In genomic region chr11:43376065-43376464, GRCh38 we compare ENCODE assay signal across 15 cellular contexts. TPM values are rescaled to one million over a fixed set of nuclear protein-coding genes. Genes with fewer than 3 reads are reported as not detected.
DNase-seq lines count a peak whose midpoint lies in the region; ATAC-seq and TF ChIP-seq lines count a peak whose summit lies in the region.
"Had no signal": no experiment of that assay in that cellular context is flagged by ENCODE, and none has a peak within 500 bp of the region (broad histone marks: within the 10 kb centered on the region; RNA-seq: fewer than 3 reads in every experiment).

No MANE protein-coding gene starts in this region.

- peaks cover 17% of the 10 kb centered on the region for H3F3A ChIP-seq in GM23248 (ENCODE audit: insufficient read depth)

- H3K4me3 ChIP-seq in GM23248 (peak overlapping the region; percentile 37), RWPE2 (ENCODE audit: severe bottlenecking) (no peak overlapping the region), skeletal muscle satellite cell (ENCODE audit: low read length) (no peak overlapping the region)
- H3K4me3 ChIP-seq: SJCRH30 had no signal

- 98 to 100% methylated on average over 2 of the region's 2 CpGs for WGBS in GM23248 (ENCODE audit: low coverage in 1 of 2, low lambda C conversion rate in 2 of 2, missing lambda C conversion rate in 2 of 2), 2 experiments

- TF ChIP-seq CTCF in RWPE2 (IDR thresholded peaks at IDR 0.05; ENCODE audit: poor library complexity, severe bottlenecking): no peak

- peak overlapping the region; percentile 83 for H3K27ac ChIP-seq in GM23248
- H3K27ac ChIP-seq in RWPE2 (ENCODE audit: poor library complexity, severe bottlenecking): peak overlapping the region; percentile 29
- peak overlapping the region; percentile 80 for H3K27ac ChIP-seq in epithelial cell of prostate
- H3K27ac ChIP-seq: SJCRH30 had no signal

- H3K4me1 ChIP-seq in GM23248 (ENCODE audit: insufficient read depth) (peaks cover 12% of the 10 kb centered on the region), RWPE2 (ENCODE audit: insufficient read depth, poor library complexity, severe bottlenecking) (peaks cover 20% of the 10 kb centered on the region), skeletal muscle satellite cell (ENCODE audit: control insufficient read depth, insufficient read depth, low read length) (peaks cover 12% of the 10 kb centered on the region)
- H3K4me1 ChIP-seq: SJCRH30 had no signal

- no peak overlapping the region for H2AFZ ChIP-seq in GM23248

- 0 out of 3 replicates have a peak, but pooled peaks have one; percentile 39 for ATAC-seq in RWPE2 (ENCODE audit: low read depth)
- ATAC-seq: CD8-positive, alpha-beta T cell had no signal

- H3K9me3 ChIP-seq in GM23248 (ENCODE audit: low read depth) (no peaks in the 10 kb centered on the region), RWPE2 (ENCODE audit: severe bottlenecking) (no peaks in the 10 kb centered on the region), skeletal muscle satellite cell (replicated peaks; ENCODE audit: low read length) (no peaks in the 10 kb centered on the region)
- H3K9me3 ChIP-seq: SJCRH30 had no signal

- H3K9me2 ChIP-seq in GM23248 (ENCODE audit: insufficient read depth): no peaks in the 10 kb centered on the region

- H3K36me3 ChIP-seq in GM23248 (ENCODE audit: low read depth): peaks cover 3% of the 10 kb centered on the region; the same call in 1 of the 2 replicates
- H3K36me3 ChIP-seq in RWPE2 (ENCODE audit: low read depth): peaks cover 37% of the 10 kb centered on the region
- no peaks in the 10 kb centered on the region for H3K36me3 ChIP-seq in skeletal muscle satellite cell (ENCODE audit: insufficient read depth, low read length)

- H3K27me3 ChIP-seq in GM23248 (replicated peaks; ENCODE audit: insufficient read depth) (no peaks in the 10 kb centered on the region), RWPE2 (ENCODE audit: insufficient read depth, poor library complexity, severe bottlenecking) (no peaks in the 10 kb centered on the region), skeletal muscle satellite cell (ENCODE audit: control insufficient read depth, insufficient read depth, low read length) (no peaks in the 10 kb centered on the region)
- H3K27me3 ChIP-seq: SJCRH30 had no signal

- H3K4me2 ChIP-seq in GM23248 (ENCODE audit: unreplicated experiment): peak overlapping the region; percentile 49
- peak overlapping the region; percentile 62 for H3K4me2 ChIP-seq in skeletal muscle satellite cell (ENCODE audit: low read length)

- peak overlapping the region; percentile 49 for H3K9ac ChIP-seq in GM23248
- no peak overlapping the region for H3K9ac ChIP-seq in skeletal muscle satellite cell (ENCODE audit: low read depth, low read length)

- H4K20me1 ChIP-seq in GM23248 (ENCODE audit: insufficient read depth): peaks cover 5% of the 10 kb centered on the region; the same call in 1 of the 2 replicates

- DNase-seq in GM23248 (peak; percentile 31), RWPE2 (ENCODE audit: low spot score) (no peak), epithelial cell of prostate (ENCODE audit: low read depth, low spot score) (no peak), NCI-H1105 treated with DMSO at 0.1 percent for 48 hours (lab: John Stamatoyannopoulos, UW) (no peak), hepatic stellate cell (ENCODE audit: low spot score) (no peak), NCI-H345 treated with DMSO at 0.1 percent for 48 hours (lab: John Stamatoyannopoulos, UW; ENCODE audit: unreplicated experiment) (no peak)
- DNase-seq: CD8-positive, alpha-beta T cell; DMS153; H9; Karpas-422; NCI-H1417; NCI-H2029 treated with DMSO at 0.1 percent for 48 hours; NCI-H510A treated with DMSO at 0.1 percent for 48 hours; SJCRH30 had no signal

- in situ Hi-C loops in GM23248 (cut with MboI): no loop called here

- peaks cover 93% of the 10 kb centered on the region for H3K79me2 ChIP-seq in GM23248 (ENCODE audit: insufficient read depth)

RNA-seq across cellular contexts. Expression of gene TTC17, which starts 17.3 kb away (rescaled TPM):
- 59.7 and 61.7 TPM in 2 replicates for total RNA-seq in GM23248 (2014; rRNA removed; shearing (Covaris generic))
- polyA plus RNA-seq in GM23248 (2016; fragmentation: Nextera tagmentation; extraction: Ambion mirVana): 38.8 and 39.2 TPM in 2 replicates
- total RNA-seq in skeletal muscle satellite cell (2012; rRNA removed): 37.1 and 48.9 TPM in 2 replicates

Comparison
In these comparisons a context has a peak if more than half of its experiments do, and no peak if none do; other contexts are left out.
1. H3K27ac ChIP-seq: peak in every context shown above with its lines; median percentile 83 in GM23248; 80 in epithelial cell of prostate; 29 in RWPE2.